23 cellular contexts compared by ENCODE assay signal in genomic region chr1:168331569-168331968, GRCh38. TPM values are rescaled to one million over a fixed set of nuclear protein-coding genes. Genes with fewer than 3 reads are reported as not detected.
DNase-seq lines count a peak whose midpoint lies in the region; FAIRE-seq and TF ChIP-seq lines count a peak whose summit lies in the region.
"Had no signal": no experiment of that assay in that cellular context is flagged by ENCODE, and none has a peak within 500 bp of the region (broad histone marks: within the 10 kb centered on the region; RNA-seq: fewer than 3 reads in every experiment).

No MANE protein-coding gene starts in this region.

- H3K4me3 ChIP-seq in kidney (ENCODE audit: low read length in 2 of 2) = no peak overlapping the region
- H3K4me3 ChIP-seq: A549; BLaER1 treated with 17β-estradiol and CSF1 and Interleukin-3, amounts not matched to agents 10 nM and 100 nM; GM12878; GM23338 had no signal

- no peaks in the 10 kb centered on the region for H3K27me3 Mint-ChIP-seq in progenitor cell of endocrine pancreas
- H3K27me3 Mint-ChIP-seq: CD4-positive, alpha-beta T cell; CD8-positive, alpha-beta memory T cell had no signal

- H3K27ac Mint-ChIP-seq in progenitor cell of endocrine pancreas = no peak overlapping the region
- H3K27ac Mint-ChIP-seq: CD14-positive monocyte; CD4-positive, alpha-beta T cell; CD8-positive, alpha-beta memory T cell; GM23338; H9 had no signal

- no peaks in the 10 kb centered on the region for H3K4me1 ChIP-seq in kidney (ENCODE audit: control insufficient read depth in 1 of 2, insufficient read depth in 1 of 2, low read depth in 1 of 2, low read length in 2 of 2)
- H3K4me1 ChIP-seq: A549, BE2C had no signal

- no peak overlapping the region for H3K4me3 Mint-ChIP-seq in progenitor cell of endocrine pancreas (ENCODE audit: low read depth)
- H3K4me3 Mint-ChIP-seq: CD14-positive monocyte; CD4-positive, alpha-beta T cell; CD8-positive, alpha-beta memory T cell; GM23338; H9 had no signal

- intact Hi-C loops in kidney (cut with DNase I) = no loop called here

- H3K9me3 ChIP-seq in kidney (ENCODE audit: control insufficient read depth in 1 of 2, low read length in 2 of 2) = no peaks in the 10 kb centered on the region
- H3K9me3 ChIP-seq: A549; BE2C; BLaER1 treated with 17β-estradiol and CSF1 and Interleukin-3, amounts not matched to agents 10 nM and 100 nM had no signal

- no peaks in the 10 kb centered on the region for H3K9me3 Mint-ChIP-seq in progenitor cell of endocrine pancreas (ENCODE audit: low read depth)
- H3K9me3 Mint-ChIP-seq: CD4-positive, alpha-beta T cell; CD8-positive, alpha-beta memory T cell; GM23338 had no signal

- H3K27ac ChIP-seq in kidney (ENCODE audit: low read depth in 2 of 2, low read length in 2 of 2) = no peak overlapping the region
- H3K27ac ChIP-seq: 22Rv1; A549; BLaER1 treated with 17β-estradiol and CSF1 and Interleukin-3, amounts not matched to agents 10 nM and 100 nM had no signal

- no peak for DNase-seq in kidney
- DNase-seq in NCI-H1048 (lab: John Stamatoyannopoulos, UW) = no peak
- DNase-seq in activated effector memory CD4-positive, alpha-beta T cell treated with Interleukin-2 at 50 U/mL for 16 hours = no peak
- no peak for DNase-seq in progenitor cell of endocrine pancreas (ENCODE audit: low spot score, unreplicated experiment)
- DNase-seq in globus pallidus (ENCODE audit: low spot score) = no peak
- DNase-seq: ACHN; AML-193; BE2C; CD4-positive, alpha-beta T cell; CD8-positive, alpha-beta memory T cell; DMS53; DMS79 treated with DMSO at 0.1 percent for 48 hours; H9 had no signal

- H3K9ac ChIP-seq in kidney (ENCODE audit: low read length in 2 of 2) = no peak overlapping the region
- H3K9ac ChIP-seq: BLaER1 treated with 17β-estradiol and CSF1 and Interleukin-3, amounts not matched to agents 10 nM and 100 nM had no signal

- H3K4me1 Mint-ChIP-seq in progenitor cell of endocrine pancreas (ENCODE audit: low read depth) = no peaks in the 10 kb centered on the region

- FAIRE-seq in A204.1 (lab: Jason Lieb, UNC) (peak; percentile 98), TTC549 (lab: Jason Lieb, UNC) (peak; percentile 100), colon (lab: Jason Lieb, UNC) (peak; percentile 98), kidney (lab: Jason Lieb, UNC) (peak; percentile 97)
- FAIRE-seq: GM12878, GM19239 had no signal

- H3K36me3 ChIP-seq in kidney (ENCODE audit: control insufficient read depth in 1 of 2, insufficient read depth in 2 of 2, low read length in 2 of 2) = no peaks in the 10 kb centered on the region
- H3K36me3 ChIP-seq: BE2C; BLaER1 treated with 17β-estradiol and CSF1 and Interleukin-3, amounts not matched to agents 10 nM and 100 nM had no signal

- H3K36me3 Mint-ChIP-seq in progenitor cell of endocrine pancreas (ENCODE audit: insufficient read depth) = no peaks in the 10 kb centered on the region

- no peak for TF ChIP-seq CTCF in kidney (IDR thresholded peaks at IDR 0.05; ENCODE audit: borderline replicate concordance, extremely low read depth, insufficient read depth)
- TF ChIP-seq CTCF in progenitor cell of endocrine pancreas (IDR thresholded peaks at IDR 0.05; ENCODE audit: unreplicated experiment) = no peak

RNA-seq across cellular contexts. Expression of gene TBX19, which starts 50.9 kb away (rescaled TPM):
- total RNA-seq in kidney (2.0 TPM), progenitor cell of endocrine pancreas (2.0 and 2.3 TPM in 2 replicates)
- polyA plus RNA-seq in kidney (ENCODE audit: insufficient read depth, low read depth, low replicate concordance) = 1.6 TPM
